1 cellular context compared by ENCODE assay signal in the genomic region with DNA sequence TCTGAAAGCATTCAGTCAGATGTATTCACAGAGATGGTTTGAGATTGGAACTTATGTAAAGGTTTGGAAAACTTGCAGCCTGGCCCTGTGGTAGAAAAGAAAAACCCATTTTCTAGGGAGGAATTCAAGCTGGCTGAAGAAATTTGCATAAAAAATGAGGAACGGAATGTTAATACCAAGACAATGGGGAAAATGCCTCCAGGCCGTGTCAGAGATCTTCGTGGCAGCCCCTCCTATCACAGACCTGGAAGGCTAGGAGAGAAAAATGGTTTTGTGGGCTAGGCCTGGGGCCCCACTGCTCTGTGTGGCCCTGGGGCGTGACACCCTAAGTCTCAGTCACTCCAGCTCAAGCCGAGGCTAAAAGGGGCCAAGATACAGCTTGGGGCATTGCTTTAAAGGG.
A peak's percentile ranks its signal among the peaks of the same experiment; 100 is the strongest.
TF ChIP-seq lines count a peak whose summit lies in the region.

No MANE protein-coding gene starts in this region.

TF ChIP-seq in H1, 55 proteins besides CTCF, POLR2A, EP300 and RAD21:
- no peak for TF ChIP-seq TCF12 (IDR thresholded peaks at IDR 0.05; ENCODE audit: low read depth, low read length)
- TF ChIP-seq FOSL1 (IDR thresholded peaks at IDR 0.05; ENCODE audit: insufficient read depth, low read depth, low read length), result no peak
- peak; percentile 23; the same call in 1 of the 2 replicates for TF ChIP-seq TEAD4 (IDR thresholded peaks at IDR 0.05; ENCODE audit: low read depth, low read length)
- no peak for TF ChIP-seq JUND (IDR thresholded peaks at IDR 0.05; ENCODE audit: low read length)
